In genomic region chr12:56346663-56347062, GRCh38 we compare ENCODE assay signal across 14 cellular contexts. TPM values are rescaled to one million over a fixed set of nuclear protein-coding genes. Genes with fewer than 3 reads are reported as not detected.
DNase-seq lines count a peak whose midpoint lies in the region; ATAC-seq and TF ChIP-seq lines count a peak whose summit lies in the region.
"Had no signal": no experiment of that assay in that cellular context is flagged by ENCODE, and none has a peak within 500 bp of the region (broad histone marks: within the 10 kb centered on the region; RNA-seq: fewer than 3 reads in every experiment).

No MANE protein-coding gene starts in this region.

- H3K27ac ChIP-seq in SK-N-SH (ENCODE audit: low read depth in 2 of 2, low read length in 1 of 2): no peak overlapping the region
- H3K27ac ChIP-seq: epithelial cell of prostate, SK-N-MC had no signal

- no peak for ATAC-seq in HG03354 (IDR thresholded peaks at IDR 0.05; ENCODE audit: poor library complexity, severe bottlenecking, unreplicated experiment)
- ATAC-seq in HG02763 (IDR thresholded peaks at IDR 0.05; ENCODE audit: unreplicated experiment): no peak

- H3K9me3 ChIP-seq in BE2C (no peaks in the 10 kb centered on the region), SK-N-SH (no peaks in the 10 kb centered on the region)

- no peak for TF ChIP-seq RAD21 in SK-N-SH (IDR thresholded peaks at IDR 0.05; ENCODE audit: low read length)

- CTCF ChIA-PET in SK-N-SH (lab: Yijun Ruan, JAX): interaction anchor here (0.9 kb wide), 1 partner anchor 157 kb away, joined by 3 read pairs; the partner anchor contains the start of gene SMARCC2

- no peaks in the 10 kb centered on the region for H3K4me1 ChIP-seq in BE2C
- H3K4me1 ChIP-seq in SK-N-SH (ENCODE audit: control insufficient read depth in 1 of 2, insufficient read depth in 2 of 2, low read depth in 1 of 2, low read length in 1 of 2): no peaks in the 10 kb centered on the region

- TF ChIP-seq EP300 in SK-N-SH (IDR thresholded peaks at IDR 0.05; ENCODE audit: borderline replicate concordance in 1 of 2, low read depth in 1 of 2, low read length in 1 of 2): no peak

- H3K36me3 ChIP-seq in BE2C (no peaks in the 10 kb centered on the region), SK-N-SH (replicated peaks in 1 of 2; ENCODE audit: control insufficient read depth in 1 of 2, insufficient read depth in 2 of 2, low read length in 1 of 2) (peaks cover 61 to 67% of the 10 kb centered on the region in 2 experiments)

- H3K9ac ChIP-seq in SK-N-SH: no peak overlapping the region

- DNase-seq in BE2C (peak; percentile 43), GM12865 (ENCODE audit: low read depth) (no peak), SK-N-SH (no peak), iPS-NIHi7 (ENCODE audit: extremely low spot score) (peak; percentile 31), NCI-H1417 treated with DMSO at 0.1 percent for 48 hours (lab: John Stamatoyannopoulos, UW) (no peak), cortex of kidney (lab: John Stamatoyannopoulos, UW) (no peak)
- DNase-seq: aorta, Kasumi-1, NCI-H510A, nucleus accumbens had no signal

- H3F3A ChIP-seq in SK-N-SH (replicated peaks; ENCODE audit: insufficient read depth): peaks cover 4% of the 10 kb centered on the region

- H3K4me3 ChIP-seq in BE2C (ENCODE audit: low read depth, low read length): no peak overlapping the region
- no peak overlapping the region for H3K4me3 ChIP-seq in GM12865 (ENCODE audit: low read depth, low read length)
- no peak overlapping the region for H3K4me3 ChIP-seq in SK-N-SH (ENCODE audit: low read depth in 2 of 2, low read length in 1 of 2)
- H3K4me3 ChIP-seq: SK-N-MC had no signal

- H2AFZ ChIP-seq in SK-N-SH (ENCODE audit: low read depth): no peak overlapping the region

- no peaks in the 10 kb centered on the region for H4K20me1 ChIP-seq in SK-N-SH (ENCODE audit: insufficient read depth)

- TF ChIP-seq CTCF in BE2C (IDR thresholded peaks at IDR 0.05; ENCODE audit: low read depth, low read length) (peak; percentile 30), GM12865 (IDR thresholded peaks at IDR 0.05; ENCODE audit: insufficient read depth, low read depth, low read length, missing control alignments) (peak; percentile 24), SK-N-SH (IDR thresholded peaks at IDR 0.05) (peak; percentile 12; the same call in 1 of the 2 replicates)

- H3K9me2 ChIP-seq in SK-N-SH: no peaks in the 10 kb centered on the region

- no peak overlapping the region for H3K4me2 ChIP-seq in SK-N-SH

- POLR2A ChIA-PET in SK-N-SH (lab: Yijun Ruan, JAX): interaction anchor here (0.6 kb wide), 3 partner anchors 12 to 1172 kb away, joined by 3 to 8 read pairs (median 3); no protein-coding TSS in a partner anchor

- no peaks in the 10 kb centered on the region for H3K79me2 ChIP-seq in SK-N-SH (ENCODE audit: insufficient read depth)

- WGBS in SK-N-SH (ENCODE audit: low lambda C conversion rate): 90% methylated on average over 3 of the region's 8 CpGs

- H3K27me3 ChIP-seq in BE2C (no peaks in the 10 kb centered on the region), SK-N-SH (ENCODE audit: insufficient read depth) (no peaks in the 10 kb centered on the region)

TF ChIP-seq in SK-N-SH, 30 proteins besides CTCF, POLR2A, EP300 and RAD21:
- no peak for TF ChIP-seq CHD2 (IDR thresholded peaks at IDR 0.05; ENCODE audit: low read length, partially characterized antibody)
- no peak for TF ChIP-seq NRF1 (IDR thresholded peaks at IDR 0.05; ENCODE audit: low read depth, low read length)
- no peak for TF ChIP-seq REST (IDR thresholded peaks at IDR 0.05; ENCODE audit: low read depth, low read length)
- no peak for TF ChIP-seq USF2 (IDR thresholded peaks at IDR 0.05; ENCODE audit: borderline replicate concordance, low read depth, low read length)
- TF ChIP-seq TAF1 (IDR thresholded peaks at IDR 0.05; ENCODE audit: borderline replicate concordance, low read depth, low read length): no peak
- TF ChIP-seq RFX5 (IDR thresholded peaks at IDR 0.05; ENCODE audit: low read length): no peak
- TF ChIP-seq GATA2 (CRISPR knock-in tag; IDR thresholded peaks at IDR 0.05): no peak
- no peak for TF ChIP-seq USF1 (IDR thresholded peaks at IDR 0.05; ENCODE audit: borderline replicate concordance, low read depth)
- no peak for TF ChIP-seq TCF12 (IDR thresholded peaks at IDR 0.05)
- no peak for TF ChIP-seq FOXJ3 (CRISPR knock-in tag; IDR thresholded peaks at IDR 0.05)
- no peak for TF ChIP-seq FOSL2 (IDR thresholded peaks at IDR 0.05; ENCODE audit: borderline replicate concordance, low read depth)
- no peak for TF ChIP-seq ELF1 (IDR thresholded peaks at IDR 0.05)

RNA-seq across cellular contexts. Expression of gene IL23A, which starts 8.0 kb away (rescaled TPM):
- polyA plus RNA-seq in BE2C (2012; ENCODE audit: insufficient read depth, insufficient read length, low read depth): 4.0 TPM
- 0.29 and 0.46 TPM in 2 replicates for polyA plus RNA-seq in SK-N-SH (2012; rRNA removed)
- 0.21 and 0.33 TPM in 2 replicates for polyA plus RNA-seq in SK-N-SH (2012; cell fraction: cytosol; rRNA removed)
- 0.55 and 0.61 TPM in 2 replicates for polyA plus RNA-seq in SK-N-SH (2012; cell fraction: nucleus; rRNA removed)
- polyA plus RNA-seq: aorta had no signal

RNA-seq across cellular contexts. Expression of gene PAN2, which starts 12.9 kb away (rescaled TPM):
- 48.6 TPM for polyA plus RNA-seq in BE2C (2012; ENCODE audit: insufficient read depth, insufficient read length, low read depth)
- polyA plus RNA-seq in SK-N-SH (2012; rRNA removed): 37.1 and 66.9 TPM in 2 replicates
- 10.6 and 12.4 TPM in 2 replicates for polyA plus RNA-seq in SK-N-SH (2012; cell fraction: cytosol; rRNA removed)
- 243 and 418 TPM in 2 replicates for polyA plus RNA-seq in SK-N-SH (2012; cell fraction: nucleus; rRNA removed)

RNA-seq across cellular contexts. Expression of gene STAT2, which starts 13.2 kb away (rescaled TPM):
- polyA plus RNA-seq in BE2C (2012; ENCODE audit: insufficient read depth, insufficient read length, low read depth): 7.3 TPM
- polyA plus RNA-seq in SK-N-SH (2012; rRNA removed): 58.1 and 91.4 TPM in 2 replicates
- 30.8 and 38.8 TPM in 2 replicates for polyA plus RNA-seq in SK-N-SH (2012; cell fraction: cytosol; rRNA removed)
- polyA plus RNA-seq in SK-N-SH (2012; cell fraction: nucleus; rRNA removed): 232 and 338 TPM in 2 replicates

RNA-seq across cellular contexts. Expression of gene APOF, which starts 16.0 kb away (rescaled TPM):
- not detected for polyA plus RNA-seq in BE2C (2012; ENCODE audit: insufficient read depth, insufficient read length, low read depth)
- not detected in 2 replicates for polyA plus RNA-seq in SK-N-SH (2012; rRNA removed)
- not detected in 2 replicates for polyA plus RNA-seq in SK-N-SH (2012; cell fraction: cytosol; rRNA removed)
- polyA plus RNA-seq in SK-N-SH (2012; cell fraction: nucleus; rRNA removed): not detected in 2 replicates

RNA-seq across cellular contexts. Expression of gene CNPY2, which starts 30.9 kb away (rescaled TPM):
- polyA plus RNA-seq in BE2C (2012; ENCODE audit: insufficient read depth, insufficient read length, low read depth): 129 TPM
- polyA plus RNA-seq in SK-N-SH (2012; rRNA removed): 191 and 196 TPM in 2 replicates
- 197 and 248 TPM in 2 replicates for polyA plus RNA-seq in SK-N-SH (2012; cell fraction: cytosol; rRNA removed)
- 105 and 118 TPM in 2 replicates for polyA plus RNA-seq in SK-N-SH (2012; cell fraction: nucleus; rRNA removed)

Comparison
In these comparisons a context has a peak if more than half of its experiments do, and no peak if none do; other contexts are left out.
1. DNase-seq: peak in BE2C (single experiment) and iPS-NIHi7 (single experiment); none in GM12865 (single experiment), SK-N-SH (single experiment), NCI-H1417 treated with DMSO at 0.1 percent for 48 hours (single experiment) and cortex of kidney (single experiment).
2. Peak in every context shown above with its lines, with median percentiles within 50 percentile points of each other: CTCF ChIP-seq.